ENCODE assay signal across 10 cellular contexts in genomic region chr16:57380671-57381462, GRCh38. TPM values are rescaled to one million over a fixed set of nuclear protein-coding genes. Genes with fewer than 3 reads are reported as not detected.
DNase-seq lines count a peak whose midpoint lies in the region; ATAC-seq lines count a peak whose summit lies in the region.
"Had no signal": no experiment of that assay in that cellular context is flagged by ENCODE, and none has a peak within 500 bp of the region (broad histone marks: within the 10 kb centered on the region; RNA-seq: fewer than 3 reads in every experiment).

No MANE protein-coding gene starts in this region.

- no peak overlapping the region for H3K4me3 Mint-ChIP-seq in dendritic cell treated with granulocyte-macrophage colony-stimulating factor and Interleukin-4, amounts not matched to agents 40 ng/mL and 50 ng/mL, for 4 days

- H3K27ac Mint-ChIP-seq in dendritic cell treated with granulocyte-macrophage colony-stimulating factor and Interleukin-4, amounts not matched to agents 40 ng/mL and 50 ng/mL, for 4 days = peak overlapping the region; percentile 54

- H3K9me3 ChIP-seq in neuronal stem cell (replicated peaks in 1 of 2; ENCODE audit: control insufficient read depth in 2 of 2, insufficient read depth in 1 of 2, low read depth in 1 of 2, low read length in 2 of 2) = no peaks in the 10 kb centered on the region

- H2AK5ac ChIP-seq in neuronal stem cell (ENCODE audit: low read depth, low read length) = no peak overlapping the region

- no peaks in the 10 kb centered on the region for H3K9me3 Mint-ChIP-seq in dendritic cell treated with granulocyte-macrophage colony-stimulating factor and Interleukin-4, amounts not matched to agents 40 ng/mL and 50 ng/mL, for 4 days

- H2BK15ac ChIP-seq in neuronal stem cell (ENCODE audit: low read length) = no peak overlapping the region

- no peaks in the 10 kb centered on the region for H3K27me3 ChIP-seq in neuronal stem cell (ENCODE audit: control insufficient read depth in 3 of 3, insufficient read depth in 3 of 3, low read depth in 1 of 3, low read length in 3 of 3)

- H2BK12ac ChIP-seq in neuronal stem cell (ENCODE audit: low read length) = no peak overlapping the region

- no peak overlapping the region for H3K27ac ChIP-seq in neuronal stem cell (replicated peaks; ENCODE audit: low read length)

- intact Hi-C loops in dendritic cell treated with granulocyte-macrophage colony-stimulating factor and Interleukin-4, amounts not matched to agents 40 ng/mL and 50 ng/mL, for 4 days (cut with micrococcal nuclease) = no loop called here

- peak overlapping the region; percentile 49 for H3K18ac ChIP-seq in neuronal stem cell (ENCODE audit: low read length)

- DNase-seq in D341Med (ENCODE audit: low spot score) = peak; percentile 9
- DNase-seq in M059J (ENCODE audit: low read depth) = peak; percentile 46
- DNase-seq in neuronal stem cell (ENCODE audit: low spot score) = no peak
- no peak for DNase-seq in activated T-cell treated with anti-CD3 and anti-CD28 coated beads for 4 hours
- DNase-seq in activated naive CD4-positive, alpha-beta T cell treated with anti-CD3 and anti-CD28 coated beads, Interleukin-2, amount 50 U/mL, for 16 hours = no peak
- no peak for DNase-seq in GOT3 (lab: John Stamatoyannopoulos, UW)
- DNase-seq: NCI-H524, occipital lobe had no signal

- no peak overlapping the region for H2BK120ac ChIP-seq in neuronal stem cell (ENCODE audit: low read depth, low read length)

- H3K27me3 Mint-ChIP-seq in dendritic cell treated with granulocyte-macrophage colony-stimulating factor and Interleukin-4, amounts not matched to agents 40 ng/mL and 50 ng/mL, for 4 days = peaks cover 25% of the 10 kb centered on the region

- no CpG with 5 or more reads among the region's 8 CpGs for WGBS in neuronal stem cell (ENCODE audit: extremely low coverage in 2 of 2, insufficient read length in 2 of 2, insufficient replicate concordance in 1 of 2), 2 donors

- H3K4me2 ChIP-seq in neuronal stem cell (ENCODE audit: insufficient read depth, low read length, poor library complexity, severe bottlenecking) = no peak overlapping the region

- no peak overlapping the region for H2BK5ac ChIP-seq in neuronal stem cell (ENCODE audit: low read length)

- no peaks in the 10 kb centered on the region for H3K36me3 Mint-ChIP-seq in dendritic cell treated with granulocyte-macrophage colony-stimulating factor and Interleukin-4, amounts not matched to agents 40 ng/mL and 50 ng/mL, for 4 days (ENCODE audit: low read depth)

- ATAC-seq in GM19035 (IDR thresholded peaks at IDR 0.05; ENCODE audit: unreplicated experiment) = no peak

- H3K4me1 ChIP-seq in neuronal stem cell (ENCODE audit: control insufficient read depth in 2 of 2, insufficient read depth in 1 of 2, low read depth in 1 of 2, low read length in 2 of 2) = peaks cover 5 to 10% of the 10 kb centered on the region in 2 donors

- no peak overlapping the region for H3K23ac ChIP-seq in neuronal stem cell (ENCODE audit: low read depth, low read length, poor library complexity)

- H4K8ac ChIP-seq in neuronal stem cell (ENCODE audit: low read depth, low read length) = no peak overlapping the region

- peaks cover 0 to 24% of the 10 kb centered on the region in 2 donors for H3K36me3 ChIP-seq in neuronal stem cell (replicated peaks in 1 of 2; ENCODE audit: control insufficient read depth in 2 of 2, insufficient read depth in 2 of 2, low read length in 2 of 2)

- H4K91ac ChIP-seq in neuronal stem cell (ENCODE audit: low read depth, low read length, poor library complexity) = no peak overlapping the region

- no peak overlapping the region for H2AFZ ChIP-seq in neuronal stem cell (ENCODE audit: low read length)

- H3K14ac ChIP-seq in neuronal stem cell (ENCODE audit: low read length) = no peak overlapping the region

- H3K79me1 ChIP-seq in neuronal stem cell (ENCODE audit: low read depth, low read length) = no peaks in the 10 kb centered on the region

- H3K4me3 ChIP-seq in neuronal stem cell (ENCODE audit: low read length in 2 of 2) = no peak overlapping the region

- no peak overlapping the region for H3K9ac ChIP-seq in neuronal stem cell (ENCODE audit: low read depth, low read length, poor library complexity)

- peak overlapping the region; percentile 13 for H3K4ac ChIP-seq in neuronal stem cell (ENCODE audit: low read length)

- peaks cover 57% of the 10 kb centered on the region for H3K4me1 Mint-ChIP-seq in dendritic cell treated with granulocyte-macrophage colony-stimulating factor and Interleukin-4, amounts not matched to agents 40 ng/mL and 50 ng/mL, for 4 days (ENCODE audit: low read depth)

RNA-seq across cellular contexts. Expression of gene CX3CL1, which starts 8.6 kb away (rescaled TPM):
- total RNA-seq in M059J (2014; rRNA removed; shearing (Covaris generic)) = 0.81 and 1.0 TPM in 2 replicates
- 3.6 TPM for polyA plus RNA-seq in neuronal stem cell (2013, experiment 1 of 2)
- 3.7 TPM for polyA plus RNA-seq in neuronal stem cell (2013, experiment 2 of 2)

RNA-seq across cellular contexts. Expression of gene CCL22, which starts 22.3 kb away (rescaled TPM):
- not detected in 2 replicates for total RNA-seq in M059J (2014; rRNA removed; shearing (Covaris generic))
- not detected for polyA plus RNA-seq in neuronal stem cell (2013, experiment 1 of 2)
- polyA plus RNA-seq in neuronal stem cell (2013, experiment 2 of 2) = not detected
- total RNA-seq: occipital lobe had no signal

RNA-seq across cellular contexts. Expression of gene CCL17, which starts 23.7 kb away (rescaled TPM):
- not detected in 2 replicates for total RNA-seq in M059J (2014; rRNA removed; shearing (Covaris generic))
- polyA plus RNA-seq in neuronal stem cell (2013, experiment 1 of 2) = not detected
- polyA plus RNA-seq in neuronal stem cell (2013, experiment 2 of 2) = not detected
- total RNA-seq: occipital lobe had no signal

Comparison
In these comparisons a context has a peak if more than half of its experiments do, and no peak if none do; other contexts are left out.
1. DNase-seq: peak in D341Med (single experiment) and M059J (single experiment); none in neuronal stem cell (single experiment), activated T-cell treated with anti-CD3 and anti-CD28 coated beads for 4 hours (single experiment), activated naive CD4-positive, alpha-beta T cell treated with anti-CD3 and anti-CD28 coated beads, Interleukin-2, amount 50 U/mL, for 16 hours (single experiment) and GOT3 (single experiment).